In genomic region chr22:39314251-39314971, GRCh38 we compare ENCODE assay signal across 8 cellular contexts. TPM values are rescaled to one million over a fixed set of nuclear protein-coding genes. Genes with fewer than 3 reads are reported as not detected.
DNase-seq lines count a peak whose midpoint lies in the region; ATAC-seq and TF ChIP-seq lines count a peak whose summit lies in the region.
"Had no signal": no experiment of that assay in that cellular context is flagged by ENCODE, and none has a peak within 500 bp of the region (broad histone marks: within the 10 kb centered on the region; RNA-seq: fewer than 3 reads in every experiment).

No MANE protein-coding gene starts in this region.

- CTCF ChIA-PET in PC-3 (lab: Charles Lee): no interaction called here

- H3K36me3 ChIP-seq in PC-3 (ENCODE audit: low read depth, low read length) (peaks cover 64% of the 10 kb centered on the region), gastrocnemius medialis (peaks cover 4 to 68% of the 10 kb centered on the region in 2 donors)

- H3K27me3 ChIP-seq in PC-3 (ENCODE audit: low read length) (no peaks in the 10 kb centered on the region), gastrocnemius medialis (no peaks in the 10 kb centered on the region)
- H3K27me3 ChIP-seq: sigmoid colon had no signal

- no peak overlapping the region for H3K4me2 ChIP-seq in PC-3 (ENCODE audit: low read length)

- no TSS peak for BruUV-seq in PC-3 (replicated peaks; lab: Mats Ljungman, UMichigan)

- no peak overlapping the region for H3K27ac ChIP-seq in PC-3 (ENCODE audit: low read length)
- peak overlapping the region; percentile 3 to 96 (median 86) for H3K27ac ChIP-seq in gastrocnemius medialis

- WGBS in lower leg skin, 2 donors: 84% methylated on average over 14 of the region's 14 CpGs

- no peak overlapping the region for H3K4me3 ChIP-seq in PC-3 (ENCODE audit: low read length)
- H3K4me3 ChIP-seq in gastrocnemius medialis: no peak overlapping the region
- no peak overlapping the region for H3K4me3 ChIP-seq in lower leg skin (ENCODE audit: low read depth, poor library complexity, severe bottlenecking)
- H3K4me3 ChIP-seq: sigmoid colon had no signal

- intact Hi-C loops in PC-3 (cut with micrococcal nuclease): no loop called here
- intact Hi-C loops in gastrocnemius medialis (cut with DNase I; ENCODE audit: low total_unique reads): no loop called here
- intact Hi-C loops in lower leg skin (cut with DNase I; ENCODE audit: low total_unique reads): loop anchor here (5.0 to 10.0 kb wide), 2 partner anchors 72 to 210 kb away; partner anchors contain the start of genes ATF4 and PDGFB

- no peak for DNase-seq in PC-3
- peak; percentile 46 for DNase-seq in dermis blood vessel endothelial cell
- no peak for DNase-seq in gastrocnemius medialis
- no peak for DNase-seq in activated effector memory CD4-positive, alpha-beta T cell treated with Interleukin-2 at 50 U/mL for 16 hours
- no peak for DNase-seq in lower leg skin (ENCODE audit: low spot score in 2 of 2)
- DNase-seq: sigmoid colon had no signal

- TF ChIP-seq POLR2A in gastrocnemius medialis (IDR thresholded peaks at IDR 0.05): no peak
- TF ChIP-seq POLR2A in lower leg skin (IDR thresholded peaks at IDR 0.05): no peak

- no peaks in the 10 kb centered on the region for H3K9me3 ChIP-seq in PC-3 (ENCODE audit: low read length)
- no peaks in the 10 kb centered on the region for H3K9me3 ChIP-seq in gastrocnemius medialis
- H3K9me3 ChIP-seq: sigmoid colon had no signal

- TF ChIP-seq CTCF in GM12872 (IDR thresholded peaks at IDR 0.05; ENCODE audit: insufficient read depth, low read depth, low read length) (0 out of 3 replicates have a peak, but pooled peaks have one; percentile 17), PC-3 (conservative IDR thresholded peaks at IDR 0.05; ENCODE audit: low read depth, low read length) (peak; percentile 17; the same call in 1 of the 2 replicates), gastrocnemius medialis (IDR thresholded peaks at IDR 0.05 in 4 of 5, conservative IDR thresholded peaks at IDR 0.05 in 1 of 5) (peak in 1 of 5 experiments; percentile 12), lower leg skin (IDR thresholded peaks at IDR 0.05) (no peak)

- POLR2A ChIA-PET in PC-3 (lab: Charles Lee; ENCODE audit: unreplicated experiment): no interaction called here

- H3K9me2 ChIP-seq in PC-3 (replicated peaks; ENCODE audit: low read length): no peaks in the 10 kb centered on the region

- H3K79me2 ChIP-seq in PC-3 (ENCODE audit: low read length): peaks cover 58% of the 10 kb centered on the region

- no peak overlapping the region for H2AFZ ChIP-seq in PC-3 (ENCODE audit: low read length)

- H3K4me1 ChIP-seq in PC-3 (ENCODE audit: insufficient read depth, low read length): peaks cover 21% of the 10 kb centered on the region
- H3K4me1 ChIP-seq in gastrocnemius medialis: peaks cover 50 to 54% of the 10 kb centered on the region in 2 donors

- H3F3A ChIP-seq in PC-3 (ENCODE audit: low read length, unreplicated experiment): peaks cover 30% of the 10 kb centered on the region

- no peak overlapping the region for H3K9ac ChIP-seq in PC-3 (ENCODE audit: low read length)

- no peak for ATAC-seq in PC-3
- no peak for ATAC-seq in gastrocnemius medialis
- ATAC-seq in GM18861 (IDR thresholded peaks at IDR 0.05; ENCODE audit: unreplicated experiment): no peak

- in situ Hi-C loops in gastrocnemius medialis (cut with MboI; ENCODE audit: low sequenced_read_pairs in 4 of 4): loop anchor here in 3 of 4 donors (5.0 to 25.0 kb wide), 2 partner anchors 142 to 198 kb away; partner anchors contain the start of genes ATF4 (in 1 of the 3) and MIEF1 (in 1 of the 3)

- H4K20me1 ChIP-seq in PC-3 (ENCODE audit: low read length): peaks cover 67% of the 10 kb centered on the region

RNA-seq across cellular contexts. Expression of gene RPL3, which starts 5.0 kb away (rescaled TPM):
- 1,363 and 1,371 TPM in 2 replicates for total RNA-seq in PC-3 (2014; rRNA removed)
- total RNA-seq in dermis blood vessel endothelial cell: 2,901 and 3,143 TPM in 2 replicates
- total RNA-seq in gastrocnemius medialis: 100 to 1,000 TPM; 261 to 680 (median 391) TPM
- total RNA-seq in lower leg skin: 1,000 to 10,000 TPM; 2,414 to 3,362 (median 2,993) TPM

RNA-seq across cellular contexts. Expression of gene SYNGR1, which starts 35.4 kb away (rescaled TPM):
- total RNA-seq in PC-3 (2014; rRNA removed) (7.8 and 9.0 TPM in 2 replicates), dermis blood vessel endothelial cell (0.98 and 1.0 TPM in 2 replicates), gastrocnemius medialis (10 to 100 TPM in 2 of 4 donors, 1 to 10 TPM in 2; 2.8 to 17.2 (median 9.7) TPM), lower leg skin (10 to 100 TPM; 25.5 to 51.3 (median 38.9) TPM)

Comparison
In these comparisons a context has a peak if more than half of its experiments do, and no peak if none do; other contexts are left out.
1. CTCF ChIP-seq: peak in GM12872 (single experiment) and PC-3 (single experiment); none in lower leg skin (0 of 3).